16 cellular contexts compared by ENCODE assay signal in genomic region chr19:6216236-6216995, GRCh38.
DNase-seq lines count a peak whose midpoint lies in the region; ATAC-seq, FAIRE-seq and TF ChIP-seq lines count a peak whose summit lies in the region.
"Had no signal": no experiment of that assay in that cellular context is flagged by ENCODE, and none has a peak within 500 bp of the region (broad histone marks: within the 10 kb centered on the region; RNA-seq: fewer than 3 reads in every experiment).

No MANE protein-coding gene starts in this region.

- H3K4me3 ChIP-seq in left ventricle myocardium inferior (no peak overlapping the region), upper lobe of right lung (no peak overlapping the region), small intestine (ENCODE audit: low read depth in 1 of 2, low read length in 2 of 2) (no peak overlapping the region)

- no peak overlapping the region for H3K4me3 Mint-ChIP-seq in natural killer cell treated with Interleukin-12 subunit alpha and Interleukin-12 subunit beta and Interleukin-15 and Interleukin-18, amount 100 ng/mL, for 72 hours
- no peak overlapping the region for H3K4me3 Mint-ChIP-seq in natural killer cell
- H3K4me3 Mint-ChIP-seq in neural crest cell: peak overlapping the region; percentile 81
- H3K4me3 Mint-ChIP-seq: activated CD8-positive, alpha-beta memory T cell treated with anti-CD3 and anti-CD28 coated beads, Interleukin-2, amount 10 ng/mL, durations not matched to agents 7 days and 5 days; CD8-positive, alpha-beta memory T cell had no signal

- no peak for ATAC-seq in natural killer cell treated with Interleukin-12 subunit alpha and Interleukin-12 subunit beta and Interleukin-15 and Interleukin-18, amount 100 ng/mL, for 72 hours
- no peak for ATAC-seq in natural killer cell
- no peak for ATAC-seq in upper lobe of right lung
- ATAC-seq in HG03196 (IDR thresholded peaks at IDR 0.05; ENCODE audit: unreplicated experiment): no peak
- ATAC-seq in HG02610 (IDR thresholded peaks at IDR 0.05; ENCODE audit: unreplicated experiment): no peak
- ATAC-seq: activated CD8-positive, alpha-beta memory T cell treated with anti-CD3 and anti-CD28 coated beads, Interleukin-2, amount 10 ng/mL, durations not matched to agents 7 days and 5 days had no signal

- peak; percentile 56 for DNase-seq in natural killer cell treated with Interleukin-12 subunit alpha and Interleukin-12 subunit beta and Interleukin-15 and Interleukin-18, amount 100 ng/mL, for 72 hours (ENCODE audit: low spot score)
- no peak for DNase-seq in natural killer cell
- no peak for DNase-seq in left ventricle myocardium inferior
- no peak for DNase-seq in neural crest cell (ENCODE audit: low read depth, low spot score)
- DNase-seq in upper lobe of right lung: peak; percentile 60
- no peak for DNase-seq in small intestine
- DNase-seq: activated CD4-positive, CD25-positive, alpha-beta regulatory T cell; activated CD8-positive, alpha-beta memory T cell treated with anti-CD3 and anti-CD28 coated beads, Interleukin-2, amount 10 ng/mL, durations not matched to agents 7 days and 5 days; activated naive CD4-positive, alpha-beta T cell treated with Interleukin-2 at 50 U/mL for 16 hours; CD8-positive, alpha-beta memory T cell; foreskin fibroblast; midbrain; NCI-H1694 treated with DMSO at 0.1 percent for 48 hours; NCI-H524 treated with DMSO at 0.1 percent for 48 hours had no signal

- TF ChIP-seq CTCF in natural killer cell (IDR thresholded peaks at IDR 0.05) (no peak), left ventricle myocardium inferior (IDR thresholded peaks at IDR 0.05; ENCODE audit: borderline replicate concordance) (no peak), neural crest cell (conservative IDR thresholded peaks at IDR 0.05) (no peak), upper lobe of right lung (IDR thresholded peaks at IDR 0.05) (no peak)

- H3K36me3 ChIP-seq in left ventricle myocardium inferior (peaks cover 48% of the 10 kb centered on the region), upper lobe of right lung (peaks cover 26% of the 10 kb centered on the region), small intestine (ENCODE audit: control insufficient read depth in 2 of 2, insufficient read depth in 2 of 2, low read length in 2 of 2) (peaks cover 2 to 11% of the 10 kb centered on the region in 2 donors)

- intact Hi-C loops in natural killer cell (cut with micrococcal nuclease): no loop called here
- intact Hi-C loops in left ventricle myocardium inferior (cut with micrococcal nuclease): loop anchor here (5.0 kb wide), 1 partner anchor 86 kb away; no protein-coding TSS in a partner anchor
- intact Hi-C loops in upper lobe of right lung (cut with DNase I): loop anchor here (5.0 kb wide), 1 partner anchor 81 kb away; no protein-coding TSS in a partner anchor

- FAIRE-seq in small intestine (lab: Jason Lieb, UNC): no peak

- no peaks in the 10 kb centered on the region for H3K27me3 Mint-ChIP-seq in natural killer cell treated with Interleukin-12 subunit alpha and Interleukin-12 subunit beta and Interleukin-15 and Interleukin-18, amount 100 ng/mL, for 72 hours
- H3K27me3 Mint-ChIP-seq in natural killer cell (ENCODE audit: low read depth in 2 of 2) (no peaks in the 10 kb centered on the region), neural crest cell (ENCODE audit: low read depth) (peaks cover 2% of the 10 kb centered on the region)
- H3K27me3 Mint-ChIP-seq: activated CD8-positive, alpha-beta memory T cell treated with anti-CD3 and anti-CD28 coated beads, Interleukin-2, amount 10 ng/mL, durations not matched to agents 7 days and 5 days; CD8-positive, alpha-beta memory T cell had no signal

- H3K27ac ChIP-seq in left ventricle myocardium inferior (replicated peaks): peak overlapping the region; percentile 29
- H3K27ac ChIP-seq in upper lobe of right lung: peak overlapping the region; percentile 58
- peak overlapping the region in 1 of 2 donors; percentile 20 for H3K27ac ChIP-seq in small intestine (ENCODE audit: low read depth in 1 of 2, low read length in 1 of 2)

- H3K27me3 ChIP-seq in left ventricle myocardium inferior (ENCODE audit: low read depth): no peaks in the 10 kb centered on the region
- H3K27me3 ChIP-seq in upper lobe of right lung: no peaks in the 10 kb centered on the region
- no peaks in the 10 kb centered on the region for H3K27me3 ChIP-seq in small intestine (ENCODE audit: control insufficient read depth in 2 of 2, insufficient read depth in 2 of 2, low read length in 2 of 2)

- 83 to 94% (median 93%) methylated on average over 31 to 36 of the region's 36 CpGs for WGBS in small intestine, 3 donors

- no peaks in the 10 kb centered on the region for H3K9me3 ChIP-seq in left ventricle myocardium inferior (replicated peaks)
- H3K9me3 ChIP-seq in upper lobe of right lung: no peaks in the 10 kb centered on the region
- no peaks in the 10 kb centered on the region for H3K9me3 ChIP-seq in small intestine (ENCODE audit: control insufficient read depth, low read depth)

- no peak overlapping the region for H3K27ac Mint-ChIP-seq in natural killer cell treated with Interleukin-12 subunit alpha and Interleukin-12 subunit beta and Interleukin-15 and Interleukin-18, amount 100 ng/mL, for 72 hours
- H3K27ac Mint-ChIP-seq in natural killer cell: no peak overlapping the region
- peak overlapping the region; percentile 92 for H3K27ac Mint-ChIP-seq in neural crest cell (ENCODE audit: unreplicated experiment)
- H3K27ac Mint-ChIP-seq: activated CD8-positive, alpha-beta memory T cell treated with anti-CD3 and anti-CD28 coated beads, Interleukin-2, amount 10 ng/mL, durations not matched to agents 7 days and 5 days; CD8-positive, alpha-beta memory T cell had no signal

- H3K4me1 Mint-ChIP-seq in natural killer cell treated with Interleukin-12 subunit alpha and Interleukin-12 subunit beta and Interleukin-15 and Interleukin-18, amount 100 ng/mL, for 72 hours (ENCODE audit: low read depth in 2 of 2): peaks cover 0 to 3% of the 10 kb centered on the region in 2 donors
- H3K4me1 Mint-ChIP-seq in natural killer cell: no peaks in the 10 kb centered on the region
- peaks cover 14% of the 10 kb centered on the region for H3K4me1 Mint-ChIP-seq in neural crest cell
- H3K4me1 Mint-ChIP-seq: activated CD8-positive, alpha-beta memory T cell treated with anti-CD3 and anti-CD28 coated beads, Interleukin-2, amount 10 ng/mL, durations not matched to agents 7 days and 5 days had no signal

- H3K9me3 Mint-ChIP-seq in natural killer cell treated with Interleukin-12 subunit alpha and Interleukin-12 subunit beta and Interleukin-15 and Interleukin-18, amount 100 ng/mL, for 72 hours: no peaks in the 10 kb centered on the region
- H3K9me3 Mint-ChIP-seq in natural killer cell (no peaks in the 10 kb centered on the region), neural crest cell (no peaks in the 10 kb centered on the region)
- H3K9me3 Mint-ChIP-seq: CD8-positive, alpha-beta memory T cell had no signal

- H3K36me3 Mint-ChIP-seq in natural killer cell treated with Interleukin-12 subunit alpha and Interleukin-12 subunit beta and Interleukin-15 and Interleukin-18, amount 100 ng/mL, for 72 hours: no peaks in the 10 kb centered on the region
- H3K36me3 Mint-ChIP-seq in natural killer cell (no peaks in the 10 kb centered on the region), neural crest cell (ENCODE audit: low read depth) (peaks cover 2% of the 10 kb centered on the region)
- H3K36me3 Mint-ChIP-seq: activated CD8-positive, alpha-beta memory T cell treated with anti-CD3 and anti-CD28 coated beads, Interleukin-2, amount 10 ng/mL, durations not matched to agents 7 days and 5 days had no signal

- H3K4me1 ChIP-seq in left ventricle myocardium inferior (peaks cover 52% of the 10 kb centered on the region), upper lobe of right lung (peaks cover 41% of the 10 kb centered on the region), small intestine (ENCODE audit: control insufficient read depth in 2 of 2, insufficient read depth in 1 of 2, low read depth in 1 of 2, low read length in 1 of 2) (no peaks in the 10 kb centered on the region)

Comparison
In these comparisons a context has a peak if more than half of its experiments do, and no peak if none do; other contexts are left out.
1. DNase-seq: peak in natural killer cell treated with Interleukin-12 subunit alpha and Interleukin-12 subunit beta and Interleukin-15 and Interleukin-18, amount 100 ng/mL, for 72 hours (single experiment) and upper lobe of right lung (single experiment); none in natural killer cell (single experiment), left ventricle myocardium inferior (single experiment), neural crest cell (single experiment) and small intestine (single experiment).